Comparison of ENCODE assay signal across 8 cellular contexts in the genomic region with DNA sequence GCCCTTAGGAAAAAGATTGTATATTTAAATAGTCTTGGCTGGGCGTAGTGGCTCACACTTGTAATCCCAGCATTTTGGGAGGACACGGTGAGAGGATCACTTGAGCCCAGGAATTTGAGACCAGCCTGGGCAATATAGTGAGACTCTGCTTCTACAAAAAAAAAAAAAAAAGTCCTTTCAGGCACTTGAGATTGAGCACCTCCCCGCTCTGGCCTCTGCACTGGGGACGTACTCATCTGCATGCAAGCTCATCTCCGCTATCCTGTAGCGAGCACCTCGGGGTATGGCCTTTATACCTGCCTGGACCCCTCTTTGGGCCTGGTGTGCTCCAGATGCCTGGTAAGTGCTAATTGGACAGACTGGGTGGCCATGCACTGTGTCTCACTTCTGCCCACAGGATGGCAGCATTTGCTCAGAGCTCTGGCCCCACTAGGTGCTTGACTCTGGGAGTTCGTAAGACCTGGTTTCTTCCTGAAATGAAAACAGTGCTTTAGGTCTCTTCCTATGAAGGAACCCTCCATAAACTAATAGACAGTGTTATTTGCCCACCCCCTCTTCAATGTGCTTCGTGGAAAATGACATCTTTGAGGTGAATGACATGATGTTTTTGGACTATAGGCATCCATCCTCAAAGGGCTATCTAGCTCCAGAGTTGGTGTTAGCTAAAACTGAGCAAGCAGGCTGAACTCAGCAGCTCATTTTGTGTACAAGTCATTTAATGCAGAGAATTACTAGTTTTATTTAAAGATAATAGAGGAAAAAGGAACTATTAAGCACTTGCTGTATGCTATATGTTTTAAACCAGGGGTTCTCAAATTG.
A peak's percentile ranks its signal among the peaks of the same experiment; 100 is the strongest.
DNase-seq lines count a peak whose midpoint lies in the region; ATAC-seq and TF ChIP-seq lines count a peak whose summit lies in the region.

No MANE protein-coding gene starts in this region.

- DNase-seq in GM03348 (ENCODE audit: low spot score) (peak; percentile 91), HuH-7.5 (ENCODE audit: low spot score) (peak; percentile 91), NT2/D1 (ENCODE audit: low read depth, low spot score) (peak; percentile 89), erythroblast (lab: John Stamatoyannopoulos, UW) (peak; percentile 62 to 75), naive B cell (peak; percentile 51)
- DNase-seq in activated CD8-positive, alpha-beta memory T cell treated with anti-CD3 and anti-CD28 coated beads, Interleukin-2, amount 50 U/mL, for 48 hours: peak; percentile 76
- DNase-seq in stimulated activated CD8-positive, alpha-beta memory T cell treated with anti-CD3 and anti-CD28 coated beads, Interleukin-7, amount 100 ng/mL, for 4 hours (ENCODE audit: low read depth in 2 of 2): peak; percentile 59 to 63

- H3K4me3 Mint-ChIP-seq in naive B cell: no peak overlapping the region

- no peaks in the 10 kb centered on the region for H3K4me1 ChIP-seq in NT2/D1 (ENCODE audit: insufficient read depth, insufficient read length)

- no peaks in the 10 kb centered on the region for H3K4me1 Mint-ChIP-seq in naive B cell

- peak; percentile 97 to 98 for ATAC-seq in naive B cell (ENCODE audit: low read depth in 2 of 2)
- no peak for ATAC-seq in HG03025 (IDR thresholded peaks at IDR 0.05; ENCODE audit: low FRiP score, unreplicated experiment)

- no peaks in the 10 kb centered on the region for H3K9me3 Mint-ChIP-seq in naive B cell

- no peaks in the 10 kb centered on the region; the same call in 1 of the 2 replicates for H3K9me3 ChIP-seq in NT2/D1 (ENCODE audit: insufficient read depth, low read length)

- H3K27ac Mint-ChIP-seq in naive B cell: peak overlapping the region in 1 of 6 donors; percentile 38

- no peak overlapping the region for H3K9ac ChIP-seq in NT2/D1 (ENCODE audit: insufficient read length, low read depth)

- H3K27me3 ChIP-seq in NT2/D1 (ENCODE audit: insufficient read depth, insufficient read length): no peaks in the 10 kb centered on the region

- no peak overlapping the region for H3K4me3 ChIP-seq in NT2/D1 (ENCODE audit: insufficient read length, low read depth)

- no peak for TF ChIP-seq POLR2A in erythroblast (IDR thresholded peaks at IDR 0.05; ENCODE audit: low read length)

- no peaks in the 10 kb centered on the region for H3K36me3 Mint-ChIP-seq in naive B cell

- peaks cover 0 to 14% (median 14%) of the 10 kb centered on the region in 3 donors for H3K27me3 Mint-ChIP-seq in naive B cell

- H3K36me3 ChIP-seq in NT2/D1 (ENCODE audit: insufficient read depth, insufficient read length, low read length): no peaks in the 10 kb centered on the region
